In genomic region chr4:66949424-66949823, GRCh38 we compare ENCODE assay signal across 1 cellular context.
TF ChIP-seq lines count a peak whose summit lies in the region.

No MANE protein-coding gene starts in this region.

TF ChIP-seq in K562, 482 proteins besides CTCF, POLR2A, EP300 and RAD21:
- TF ChIP-seq SPI1 (IDR thresholded peaks at IDR 0.05; ENCODE audit: borderline replicate concordance, low read depth, low read length) (peak; percentile 9; the same call in 1 of the 2 replicates), CBX5 (IDR thresholded peaks at IDR 0.05; ENCODE audit: borderline replicate concordance, low read depth) (no peak)
